14 cellular contexts compared by ENCODE assay signal in the genomic region with DNA sequence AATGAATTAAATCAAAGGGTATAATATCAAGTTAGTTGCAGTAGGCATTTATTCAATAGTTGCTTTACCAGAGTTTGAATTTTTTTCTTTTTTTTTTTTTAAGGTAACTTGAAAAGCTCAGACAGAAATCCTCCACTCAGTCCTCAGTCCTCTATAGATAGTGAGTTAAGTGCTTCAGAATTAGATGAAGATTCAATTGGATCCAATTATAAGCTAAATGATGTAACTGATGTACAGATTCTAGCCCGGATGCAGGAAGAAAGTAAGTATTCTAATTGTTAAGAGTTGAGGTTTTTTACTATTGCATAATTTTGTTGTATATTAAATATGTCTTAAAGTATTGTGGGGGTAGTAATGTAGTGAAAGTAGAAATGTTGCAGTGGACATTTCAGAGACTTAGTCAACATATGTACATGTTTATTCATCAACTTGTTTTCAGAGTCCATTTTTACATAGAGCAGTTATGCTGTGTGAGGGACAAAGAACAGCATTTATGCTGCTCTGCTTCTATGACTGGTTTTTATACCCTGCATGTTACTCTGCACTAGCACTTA.
"Had no signal": no experiment of that assay in that cellular context is flagged by ENCODE, and none has a peak within 500 bp of the region (broad histone marks: within the 10 kb centered on the region; RNA-seq: fewer than 3 reads in every experiment).

No MANE protein-coding gene starts in this region.

- DNase-seq: activated CD4-positive, alpha-beta memory T cell treated with anti-CD3 and anti-CD28 coated beads, Interleukin-2, amount 10 ng/mL, durations not matched to agents 7 days and 5 days; activated CD4-positive, alpha-beta T cell treated with anti-CD3 and anti-CD28 coated beads for 36 hours; activated naive CD8-positive, alpha-beta T cell treated with anti-CD3 and anti-CD28 coated beads, Interleukin-2, amount 10 ng/mL, durations not matched to agents 7 days and 5 days; activated T-cell treated with anti-CD3 and anti-CD28 coated beads, Interleukin-2, amount 50 U/mL, for 48 hours; colonic mucosa; left colon; sigmoid colon; stimulated activated CD4-positive, alpha-beta T cell treated with anti-CD3 and anti-CD28 coated beads, Interleukin-2, amount 100 ng/mL, for 24 hours; stimulated activated naive CD4-positive, alpha-beta T cell; substantia nigra; T-helper 9 cell; transverse colon had no signal

- H3K4me1 ChIP-seq: ascending aorta, colonic mucosa had no signal

- H3K36me3 ChIP-seq: colonic mucosa had no signal

- H3K27ac ChIP-seq: ascending aorta, colonic mucosa, sigmoid colon, transverse colon had no signal

- H3K27me3 Mint-ChIP-seq: activated CD4-positive, alpha-beta memory T cell treated with anti-CD3 and anti-CD28 coated beads, Interleukin-2, amount 10 ng/mL, durations not matched to agents 7 days and 5 days; activated CD4-positive, alpha-beta T cell treated with anti-CD3 and anti-CD28 coated beads for 36 hours; activated naive CD8-positive, alpha-beta T cell treated with anti-CD3 and anti-CD28 coated beads, Interleukin-2, amount 10 ng/mL, durations not matched to agents 7 days and 5 days had no signal

- H3K27ac Mint-ChIP-seq: activated CD4-positive, alpha-beta memory T cell treated with anti-CD3 and anti-CD28 coated beads, Interleukin-2, amount 10 ng/mL, durations not matched to agents 7 days and 5 days; activated CD4-positive, alpha-beta T cell treated with anti-CD3 and anti-CD28 coated beads for 36 hours; activated naive CD8-positive, alpha-beta T cell treated with anti-CD3 and anti-CD28 coated beads, Interleukin-2, amount 10 ng/mL, durations not matched to agents 7 days and 5 days; nephron had no signal

- H3K27me3 ChIP-seq: ascending aorta, colonic mucosa, sigmoid colon, transverse colon had no signal

- H3K4me1 Mint-ChIP-seq: activated CD4-positive, alpha-beta memory T cell treated with anti-CD3 and anti-CD28 coated beads, Interleukin-2, amount 10 ng/mL, durations not matched to agents 7 days and 5 days; activated naive CD8-positive, alpha-beta T cell treated with anti-CD3 and anti-CD28 coated beads, Interleukin-2, amount 10 ng/mL, durations not matched to agents 7 days and 5 days had no signal

- H3K9me3 ChIP-seq: ascending aorta, colonic mucosa, sigmoid colon, transverse colon had no signal

- ATAC-seq: activated CD4-positive, alpha-beta T cell treated with anti-CD3 and anti-CD28 coated beads for 36 hours; left colon had no signal

- H3K9me3 Mint-ChIP-seq: activated CD4-positive, alpha-beta memory T cell treated with anti-CD3 and anti-CD28 coated beads, Interleukin-2, amount 10 ng/mL, durations not matched to agents 7 days and 5 days; activated naive CD8-positive, alpha-beta T cell treated with anti-CD3 and anti-CD28 coated beads, Interleukin-2, amount 10 ng/mL, durations not matched to agents 7 days and 5 days; nephron had no signal

- H3K4me3 Mint-ChIP-seq: activated CD4-positive, alpha-beta memory T cell treated with anti-CD3 and anti-CD28 coated beads, Interleukin-2, amount 10 ng/mL, durations not matched to agents 7 days and 5 days; activated CD4-positive, alpha-beta T cell treated with anti-CD3 and anti-CD28 coated beads for 36 hours; activated naive CD8-positive, alpha-beta T cell treated with anti-CD3 and anti-CD28 coated beads, Interleukin-2, amount 10 ng/mL, durations not matched to agents 7 days and 5 days; nephron had no signal

- H3K4me3 ChIP-seq: ascending aorta, colonic mucosa, sigmoid colon, transverse colon had no signal
